1 cellular context compared by ENCODE assay signal in genomic region chr3:149215474-149215873, GRCh38.
TF ChIP-seq lines count a peak whose summit lies in the region.

No MANE protein-coding gene starts in this region.

TF ChIP-seq in HepG2, 621 proteins besides CTCF, POLR2A, EP300 and RAD21 (continued from another document and continues in another):
- no peak for TF ChIP-seq GMEB2 (CRISPR knock-in tag; IDR thresholded peaks at IDR 0.05; ENCODE audit: low read depth)
- no peak for TF ChIP-seq ZBTB21 (CRISPR knock-in tag; IDR thresholded peaks at IDR 0.05)
- TF ChIP-seq ZNF816 (CRISPR knock-in tag; IDR thresholded peaks at IDR 0.05; ENCODE audit: borderline replicate concordance), result no peak
- TF ChIP-seq CENPBD1 (CRISPR knock-in tag; IDR thresholded peaks at IDR 0.05; ENCODE audit: borderline replicate concordance, low read depth), result no peak
- no peak for TF ChIP-seq TAF1 (CRISPR knock-in tag; IDR thresholded peaks at IDR 0.05)
- no peak for TF ChIP-seq ZNF160 (CRISPR knock-in tag; IDR thresholded peaks at IDR 0.05)
- no peak for TF ChIP-seq NKX3-1 (CRISPR knock-in tag; IDR thresholded peaks at IDR 0.05)
- TF ChIP-seq ZNF687 (CRISPR knock-in tag; IDR thresholded peaks at IDR 0.05), result no peak
- no peak for TF ChIP-seq PLRG1 (conservative IDR thresholded peaks at IDR 0.05)
- TF ChIP-seq NAIF1 (CRISPR knock-in tag; IDR thresholded peaks at IDR 0.05; ENCODE audit: borderline replicate concordance), result no peak
- TF ChIP-seq GATAD2A (CRISPR knock-in tag; IDR thresholded peaks at IDR 0.05), result peak; percentile 56; the same call in 1 of the 2 replicates
- TF ChIP-seq FOXP4 (CRISPR knock-in tag; IDR thresholded peaks at IDR 0.05), result peak; percentile 89
- TF ChIP-seq HNF4G (IDR thresholded peaks at IDR 0.05; ENCODE audit: borderline replicate concordance, low read depth, low read length), result peak; percentile 37; the same call in 1 of the 2 replicates
- TF ChIP-seq HNF4G (CRISPR knock-in tag; IDR thresholded peaks at IDR 0.05; ENCODE audit: borderline replicate concordance, low read depth), result no peak
- no peak for TF ChIP-seq TERF1 (CRISPR knock-in tag; IDR thresholded peaks at IDR 0.05)
- no peak for TF ChIP-seq ZNF33A (CRISPR knock-in tag; IDR thresholded peaks at IDR 0.05; ENCODE audit: borderline replicate concordance)
- no peak for TF ChIP-seq SP1 (IDR thresholded peaks at IDR 0.05)
- TF ChIP-seq SP1 (CRISPR knock-in tag; IDR thresholded peaks at IDR 0.05), result no peak
- TF ChIP-seq SIN3B (IDR thresholded peaks at IDR 0.05; ENCODE audit: low read length), result no peak
- no peak for TF ChIP-seq CC2D1A (CRISPR knock-in tag; IDR thresholded peaks at IDR 0.05)
- TF ChIP-seq CREM (IDR thresholded peaks at IDR 0.05), result peak; percentile 24; the same call in 1 of the 2 replicates
- TF ChIP-seq CREM (CRISPR knock-in tag; IDR thresholded peaks at IDR 0.05), result no peak
- no peak for TF ChIP-seq ZNF557 (CRISPR knock-in tag; IDR thresholded peaks at IDR 0.05)
- TF ChIP-seq DBP (CRISPR knock-in tag; IDR thresholded peaks at IDR 0.05; ENCODE audit: not compliant biosample characterization), result no peak
- no peak for TF ChIP-seq KDM5A (IDR thresholded peaks at IDR 0.05; ENCODE audit: borderline replicate concordance, low read length)
- no peak for TF ChIP-seq ASH2L (IDR thresholded peaks at IDR 0.05; ENCODE audit: insufficient read length, low read depth, low read length)
- TF ChIP-seq FOXK1 (CRISPR knock-in tag; IDR thresholded peaks at IDR 0.05; ENCODE audit: borderline replicate concordance, low read depth), result no peak
- no peak for TF ChIP-seq SRSF4 (IDR thresholded peaks at IDR 0.05; ENCODE audit: low read depth, low read length, poor library complexity, severe bottlenecking)
- TF ChIP-seq ZNF776 (CRISPR knock-in tag; IDR thresholded peaks at IDR 0.05), result no peak
- no peak for TF ChIP-seq ELF1 (CRISPR knock-in tag; IDR thresholded peaks at IDR 0.05)
- TF ChIP-seq TIGD3 (CRISPR knock-in tag; IDR thresholded peaks at IDR 0.05; ENCODE audit: borderline replicate concordance), result no peak
- no peak for TF ChIP-seq ZNF530 (CRISPR knock-in tag; IDR thresholded peaks at IDR 0.05; ENCODE audit: low read depth)
- no peak for TF ChIP-seq ZNF142 (CRISPR knock-in tag; IDR thresholded peaks at IDR 0.05)
- TF ChIP-seq ZFP82 (CRISPR knock-in tag; IDR thresholded peaks at IDR 0.05; ENCODE audit: borderline replicate concordance), result no peak
- no peak for TF ChIP-seq FOXO1 (CRISPR knock-in tag; IDR thresholded peaks at IDR 0.05)
- TF ChIP-seq ZBTB42 (CRISPR knock-in tag; IDR thresholded peaks at IDR 0.05), result no peak
- TF ChIP-seq ZNF446 (CRISPR knock-in tag; IDR thresholded peaks at IDR 0.05), result no peak
- TF ChIP-seq ZFP1 (CRISPR knock-in tag; IDR thresholded peaks at IDR 0.05), result no peak
- no peak for TF ChIP-seq HNRNPLL (IDR thresholded peaks at IDR 0.05; ENCODE audit: low read depth, low read length, poor library complexity, severe bottlenecking)
- no peak for TF ChIP-seq HMG20B (CRISPR knock-in tag; conservative IDR thresholded peaks at IDR 0.05)
- peak; percentile 58; the same call in 1 of the 2 replicates for TF ChIP-seq THRA (CRISPR knock-in tag; IDR thresholded peaks at IDR 0.05; ENCODE audit: borderline replicate concordance)
